Comparison of ENCODE assay signal across 12 cellular contexts in the genomic region with DNA sequence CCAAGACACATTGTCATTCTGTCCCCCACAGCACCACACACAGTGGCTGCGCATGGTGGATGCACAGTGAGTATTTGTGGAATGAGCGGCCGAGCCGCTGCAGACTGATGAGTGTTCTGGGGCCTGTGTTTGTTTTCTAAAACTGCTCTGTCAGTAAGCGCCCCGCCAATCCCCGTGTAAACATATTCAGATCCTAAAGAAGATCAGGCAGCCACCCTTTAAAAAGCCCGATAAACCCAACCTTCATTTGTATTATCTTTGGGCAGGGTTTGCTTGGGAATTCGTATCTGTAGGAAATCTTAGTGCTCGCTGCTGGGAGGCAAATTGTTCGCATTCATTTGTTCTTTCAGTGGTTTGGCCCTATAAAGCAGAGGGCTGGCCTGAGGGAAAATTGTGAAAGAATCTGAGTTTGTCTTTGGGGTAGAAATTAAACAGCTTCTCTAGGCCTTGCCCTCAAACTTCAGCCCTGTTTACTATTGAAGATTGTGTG.
DNase-seq lines count a peak whose midpoint lies in the region; ATAC-seq, FAIRE-seq and TF ChIP-seq lines count a peak whose summit lies in the region.
"Had no signal": no experiment of that assay in that cellular context is flagged by ENCODE, and none has a peak within 500 bp of the region (broad histone marks: within the 10 kb centered on the region; RNA-seq: fewer than 3 reads in every experiment).

No MANE protein-coding gene starts in this region.

- H3K27me3 ChIP-seq in heart right ventricle (no peaks in the 10 kb centered on the region), sigmoid colon (no peaks in the 10 kb centered on the region)
- H3K27me3 ChIP-seq in CD4-positive, alpha-beta T cell (ENCODE audit: control insufficient read depth, insufficient read depth, low read length) = no peaks in the 10 kb centered on the region

- POLR2A ChIA-PET in CD4-positive, alpha-beta T cell (lab: Charles Lee) = no interaction called here

- no peaks in the 10 kb centered on the region for H3K4me1 Mint-ChIP-seq in CD4-positive, alpha-beta T cell (ENCODE audit: low read depth)

- no peak overlapping the region for H3K4me3 Mint-ChIP-seq in CD4-positive, alpha-beta T cell
- H3K4me3 Mint-ChIP-seq: activated naive CD8-positive, alpha-beta T cell; IgD-negative memory B cell; stimulated activated naive B cell treated with anti-CD40 and anti-IgM and Interleukin-4, amounts not matched to agents 10 μg/mL and 1 μg/mL and 100 μg/mL, for 72 hours had no signal

- DNase-seq in ELR (ENCODE audit: low read depth) (peak; percentile 28), astrocyte of the cerebellum (ENCODE audit: low read depth) (peak; percentile 68), heart right ventricle (no peak), sigmoid colon (no peak), GM12892 (ENCODE audit: insufficient read length) (no peak), NCI-H1930 (lab: John Stamatoyannopoulos, UW) (no peak), SHP77 (lab: John Stamatoyannopoulos, UW) (no peak)
- no peak for DNase-seq in CD4-positive, alpha-beta T cell
- DNase-seq: NCI-H524; stimulated activated naive B cell treated with anti-CD40 and anti-IgM and Interleukin-4, amounts not matched to agents 10 μg/mL and 1 μg/mL and 100 μg/mL, for 72 hours had no signal

- TF ChIP-seq POLR2A in sigmoid colon (IDR thresholded peaks at IDR 0.05) (no peak), GM12892 (IDR thresholded peaks at IDR 0.05; ENCODE audit: low read depth, low read length) (no peak)

- H3K27ac ChIP-seq in heart right ventricle (peak overlapping the region; percentile 2 to 91 (median 86)), sigmoid colon (peak overlapping the region; percentile 34 to 76 (median 47))
- H3K27ac ChIP-seq in CD4-positive, alpha-beta T cell (ENCODE audit: low read depth, low read length) = no peak overlapping the region

- WGBS in heart right ventricle, 2 donors = 61 to 66% methylated on average over 11 of the region's 11 CpGs
- WGBS in sigmoid colon, 2 donors = 87 to 88% methylated on average over 11 of the region's 11 CpGs

- no peaks in the 10 kb centered on the region for H3K36me3 Mint-ChIP-seq in CD4-positive, alpha-beta T cell (ENCODE audit: low read depth)
- H3K36me3 Mint-ChIP-seq: activated naive CD8-positive, alpha-beta T cell; IgD-negative memory B cell; stimulated activated naive B cell treated with anti-CD40 and anti-IgM and Interleukin-4, amounts not matched to agents 10 μg/mL and 1 μg/mL and 100 μg/mL, for 72 hours had no signal

- TF ChIP-seq CTCF in astrocyte of the cerebellum (IDR thresholded peaks at IDR 0.05; ENCODE audit: low read depth, low read length, missing control alignments) (no peak), heart right ventricle (IDR thresholded peaks at IDR 0.05) (no peak), sigmoid colon (IDR thresholded peaks at IDR 0.05) (no peak)
- TF ChIP-seq CTCF in CD4-positive, alpha-beta T cell (IDR thresholded peaks at IDR 0.05) = no peak

- H3K9me3 Mint-ChIP-seq in CD4-positive, alpha-beta T cell = no peaks in the 10 kb centered on the region
- H3K9me3 Mint-ChIP-seq: IgD-negative memory B cell; stimulated activated naive B cell treated with anti-CD40 and anti-IgM and Interleukin-4, amounts not matched to agents 10 μg/mL and 1 μg/mL and 100 μg/mL, for 72 hours had no signal

- no peak for TF ChIP-seq EP300 in sigmoid colon (IDR thresholded peaks at IDR 0.05)

- H3K4me1 ChIP-seq in heart right ventricle (peaks cover 39 to 80% (median 69%) of the 10 kb centered on the region in 9 donors), sigmoid colon (peaks cover 0 to 47% (median 34%) of the 10 kb centered on the region in 4 donors)

- peak in 1 of 8 donors; percentile 11 for ATAC-seq in heart right ventricle
- ATAC-seq in CD4-positive, alpha-beta T cell (ENCODE audit: poor library complexity) = no peak
- ATAC-seq: stimulated activated naive B cell treated with anti-CD40 and anti-IgM and Interleukin-4, amounts not matched to agents 10 μg/mL and 1 μg/mL and 100 μg/mL, for 72 hours had no signal

- in situ Hi-C loops in astrocyte of the cerebellum (cut with HindIII; ENCODE audit: low sequenced_read_pairs) = no loop called here

- intact Hi-C loops in heart right ventricle (cut with DNase I) (no loop called here), sigmoid colon (cut with DNase I) (no loop called here)
- intact Hi-C loops in CD4-positive, alpha-beta T cell (cut with DNase I, micrococcal nuclease) = no loop called here

- H3K27me3 Mint-ChIP-seq in CD4-positive, alpha-beta T cell = no peaks in the 10 kb centered on the region
- H3K27me3 Mint-ChIP-seq: activated naive CD8-positive, alpha-beta T cell had no signal

- CTCF ChIA-PET in CD4-positive, alpha-beta T cell (lab: Charles Lee) = no interaction called here

- no peak overlapping the region for H3K4me3 ChIP-seq in astrocyte of the cerebellum (ENCODE audit: low read depth, low read length)
- H3K4me3 ChIP-seq in heart right ventricle = no peak overlapping the region
- H3K4me3 ChIP-seq in sigmoid colon = no peak overlapping the region

- peaks cover 0 to 6% (median 0%) of the 10 kb centered on the region in 9 donors for H3K36me3 ChIP-seq in heart right ventricle
- H3K36me3 ChIP-seq in sigmoid colon = no peaks in the 10 kb centered on the region

- no peaks in the 10 kb centered on the region for H3K9me3 ChIP-seq in heart right ventricle
- no peaks in the 10 kb centered on the region for H3K9me3 ChIP-seq in sigmoid colon
- no peaks in the 10 kb centered on the region for H3K9me3 ChIP-seq in CD4-positive, alpha-beta T cell (ENCODE audit: control insufficient read depth, low read length)

- H3K27ac Mint-ChIP-seq in CD4-positive, alpha-beta T cell = no peak overlapping the region
- H3K27ac Mint-ChIP-seq: activated naive CD8-positive, alpha-beta T cell; IgD-negative memory B cell; stimulated activated naive B cell treated with anti-CD40 and anti-IgM and Interleukin-4, amounts not matched to agents 10 μg/mL and 1 μg/mL and 100 μg/mL, for 72 hours had no signal

- no peak for FAIRE-seq in GM12892 (lab: Jason Lieb, UNC)

Comparison
In these comparisons a context has a peak if more than half of its experiments do, and no peak if none do; other contexts are left out.
1. DNase-seq: peak in ELR (single experiment) and astrocyte of the cerebellum (single experiment); none in heart right ventricle (0 of 2), sigmoid colon (single experiment), GM12892 (single experiment), CD4-positive, alpha-beta T cell (0 of 10), NCI-H1930 (0 of 2) and SHP77 (0 of 2).